10 cellular contexts compared by ENCODE assay signal in genomic region chr11:117814204-117814765, GRCh38. TPM values are rescaled to one million over a fixed set of nuclear protein-coding genes. Genes with fewer than 3 reads are reported as not detected.
DNase-seq lines count a peak whose midpoint lies in the region; ATAC-seq lines count a peak whose summit lies in the region.
"Had no signal": no experiment of that assay in that cellular context is flagged by ENCODE, and none has a peak within 500 bp of the region (broad histone marks: within the 10 kb centered on the region; RNA-seq: fewer than 3 reads in every experiment).

No MANE protein-coding gene starts in this region.

- H3K27ac Mint-ChIP-seq in CD8-positive, alpha-beta memory T cell = peak overlapping the region; percentile 85 to 97 (median 94)
- H3K27ac Mint-ChIP-seq in T-cell = peak overlapping the region; percentile 80 to 83

- H3K79me1 ChIP-seq in mesendoderm (ENCODE audit: low read length) = peaks cover 1% of the 10 kb centered on the region

- H2AK5ac ChIP-seq in mesendoderm (ENCODE audit: low read length) = peak overlapping the region; percentile 24

- H3K36me3 Mint-ChIP-seq in CD8-positive, alpha-beta memory T cell = no peaks in the 10 kb centered on the region
- H3K36me3 Mint-ChIP-seq in T-cell = no peaks in the 10 kb centered on the region

- H3K56ac ChIP-seq in mesendoderm (ENCODE audit: low read length) = peak overlapping the region; percentile 66

- no peaks in the 10 kb centered on the region for H3K36me3 ChIP-seq in CD8-positive, alpha-beta memory T cell (ENCODE audit: insufficient read depth, low read length)
- no peaks in the 10 kb centered on the region for H3K36me3 ChIP-seq in mesendoderm (ENCODE audit: control insufficient read depth, insufficient read depth, low read length)
- H3K36me3 ChIP-seq: MG63 had no signal

- H3K4me3 ChIP-seq in CD8-positive, alpha-beta memory T cell (ENCODE audit: low read length) = no peak overlapping the region
- H3K4me3 ChIP-seq in mesendoderm (ENCODE audit: low read length) = no peak overlapping the region
- H3K4me3 ChIP-seq: MG63 had no signal

- WGBS in mesendoderm (ENCODE audit: extremely low coverage, insufficient coverage, low lambda C conversion rate) = no CpG with 5 or more reads among the region's 7 CpGs

- POLR2A ChIA-PET in CD8-positive, alpha-beta memory T cell (lab: Charles Lee) = interaction anchor here (0.8 to 1.6 kb wide), 3 partner anchors 14 to 173 kb away, joined by 3 to 8 read pairs (median 4); no protein-coding TSS in a partner anchor
- POLR2A ChIA-PET in T-cell (lab: Charles Lee) = no interaction called here

- peak overlapping the region; percentile 98 for H3K23ac ChIP-seq in mesendoderm (ENCODE audit: low read length)

- peak overlapping the region; percentile 26 for H3K9ac ChIP-seq in mesendoderm (ENCODE audit: low read length)

- H3K27me3 Mint-ChIP-seq in CD8-positive, alpha-beta memory T cell = no peaks in the 10 kb centered on the region
- no peaks in the 10 kb centered on the region for H3K27me3 Mint-ChIP-seq in T-cell

- H3K4me3 Mint-ChIP-seq in CD8-positive, alpha-beta memory T cell = peak overlapping the region in 6 of 7 donors; percentile 68 to 89 (median 80)
- H3K4me3 Mint-ChIP-seq in T-cell = peak overlapping the region in 1 of 3 donors; percentile 72

- peaks cover 45% of the 10 kb centered on the region for H3K4me1 ChIP-seq in CD8-positive, alpha-beta memory T cell (ENCODE audit: insufficient read depth, low read length)
- peaks cover 19% of the 10 kb centered on the region for H3K4me1 ChIP-seq in mesendoderm (ENCODE audit: control insufficient read depth, low read depth, low read length)

- CTCF ChIA-PET in CD8-positive, alpha-beta memory T cell (lab: Charles Lee) = interaction anchor here (1.1 to 15.2 kb wide), 6 partner anchors 10 to 388 kb away, joined by 3 to 255 read pairs (median 32); partner anchors contain the start of gene FXYD2
- CTCF ChIA-PET in T-cell (lab: Charles Lee) = interaction anchor here (0.9 to 5.0 kb wide), 5 partner anchors 7 to 138 kb away, joined by 3 to 56 read pairs (median 6); no protein-coding TSS in a partner anchor

- peak overlapping the region; percentile 41 for H2BK5ac ChIP-seq in mesendoderm (ENCODE audit: low read length)

- DNase-seq in CD8-positive, alpha-beta memory T cell = peak in 1 of 5 donors; percentile 35
- DNase-seq in T-cell (no peak), mesendoderm (no peak), HuH-7 (ENCODE audit: low spot score) (no peak), LoVo (ENCODE audit: low spot score) (no peak), HPDE6-E6E7 (ENCODE audit: extremely low spot score) (no peak)
- DNase-seq: MG63, SHP77 treated with DMSO at 0.1 percent for 48 hours had no signal

- no peak overlapping the region for H3K4ac ChIP-seq in mesendoderm (ENCODE audit: low read depth, low read length)

- H3K4me2 ChIP-seq in mesendoderm (ENCODE audit: low read length) = no peak overlapping the region

- H4K8ac ChIP-seq in mesendoderm (ENCODE audit: low read depth, low read length) = no peak overlapping the region

- no peak overlapping the region for H2BK120ac ChIP-seq in mesendoderm (ENCODE audit: low read depth, low read length)

- no peak overlapping the region for H3K18ac ChIP-seq in mesendoderm (ENCODE audit: low read length)

- no peak overlapping the region for H2BK15ac ChIP-seq in mesendoderm (replicated peaks; ENCODE audit: low read depth)

- no peak overlapping the region for H3K27ac ChIP-seq in CD8-positive, alpha-beta memory T cell (ENCODE audit: low read depth, low read length)
- no peak overlapping the region for H3K27ac ChIP-seq in mesendoderm (ENCODE audit: low read depth, low read length)

- no peaks in the 10 kb centered on the region for H3K27me3 ChIP-seq in CD8-positive, alpha-beta memory T cell (ENCODE audit: insufficient read depth, low read length, poor library complexity, severe bottlenecking)
- H3K27me3 ChIP-seq in mesendoderm (ENCODE audit: insufficient read depth, low read length, poor library complexity) = no peaks in the 10 kb centered on the region

- no peak overlapping the region for H4K5ac ChIP-seq in mesendoderm (ENCODE audit: low read length)

- ATAC-seq in GM21786 (IDR thresholded peaks at IDR 0.05; ENCODE audit: unreplicated experiment) = peak; percentile 3
- no peak for ATAC-seq in T-cell (replicated peaks in 1 of 4)
- ATAC-seq in HG03442 (IDR thresholded peaks at IDR 0.05; ENCODE audit: unreplicated experiment) = no peak

- no peaks in the 10 kb centered on the region for H3K9me3 Mint-ChIP-seq in CD8-positive, alpha-beta memory T cell
- H3K9me3 Mint-ChIP-seq in T-cell = no peaks in the 10 kb centered on the region

- no peaks in the 10 kb centered on the region for H3K9me3 ChIP-seq in CD8-positive, alpha-beta memory T cell (ENCODE audit: low read length)
- H3K9me3 ChIP-seq: MG63 had no signal

- H3K4me1 Mint-ChIP-seq in CD8-positive, alpha-beta memory T cell = peaks cover 35 to 60% (median 47%) of the 10 kb centered on the region in 3 donors
- peaks cover 43 to 53% (median 46%) of the 10 kb centered on the region in 3 donors for H3K4me1 Mint-ChIP-seq in T-cell

- no peaks in the 10 kb centered on the region for H3K79me2 ChIP-seq in mesendoderm (ENCODE audit: control insufficient read depth, insufficient read depth, low read length)

RNA-seq across cellular contexts. Expression of gene FXYD2, which starts 10.3 kb away (rescaled TPM):
- 1 to 10 TPM; 5.4 to 8.0 TPM for total RNA-seq in CD8-positive, alpha-beta memory T cell
- polyA plus RNA-seq in CD8-positive, alpha-beta memory T cell = 67.9 TPM
- total RNA-seq in T-cell = 10 to 100 TPM in 4 of 5 donors, 1 to 10 TPM in 1; 4.3 to 26.0 (median 14.7) TPM
- polyA plus RNA-seq in mesendoderm (2013, experiment 1 of 2) = 0.95 TPM
- polyA plus RNA-seq in mesendoderm (2013, experiment 2 of 2) = 1.1 TPM

RNA-seq across cellular contexts. Expression of gene DSCAML1, which starts 17.3 kb away (rescaled TPM):
- total RNA-seq in CD8-positive, alpha-beta memory T cell = under 1 TPM; 0.48 to 0.91 TPM
- polyA plus RNA-seq in CD8-positive, alpha-beta memory T cell = not detected
- total RNA-seq in T-cell = 1 to 10 TPM in 2 of 5 donors, under 1 TPM in 3; 0.15 to 2.4 (median 0.96) TPM
- polyA plus RNA-seq in mesendoderm (2013, experiment 1 of 2) = 0.06 TPM
- 0.11 TPM for polyA plus RNA-seq in mesendoderm (2013, experiment 2 of 2)
